19 cellular contexts compared by ENCODE assay signal in genomic region chr1:187433598-187433997, GRCh38.
"Had no signal": no experiment of that assay in that cellular context is flagged by ENCODE, and none has a peak within 500 bp of the region (broad histone marks: within the 10 kb centered on the region; RNA-seq: fewer than 3 reads in every experiment).

No MANE protein-coding gene starts in this region.

- DNase-seq: activated CD4-positive, alpha-beta T cell treated with anti-CD3 and anti-CD28 coated beads, Interleukin-2, amount 50 U/mL, for 48 hours; activated naive CD4-positive, alpha-beta T cell treated with anti-CD3 and anti-CD28 coated beads for 36 hours; activated naive CD8-positive, alpha-beta T cell treated with anti-CD3 and anti-CD28 coated beads, Interleukin-2, amount 50 U/mL, for 24 hours; erythroblast; foreskin keratinocyte; glutamatergic neuron; kidney glomerular epithelial cell; mesenchymal stem cell; stimulated activated CD4-positive, alpha-beta T cell treated with anti-CD3 and anti-CD28 coated beads, Interleukin-4, amount 100 ng/mL, for 24 hours; stimulated activated naive CD4-positive, alpha-beta T cell treated with Interleukin-2 at 50 U/mL for 16 hours; substantia nigra; T-cell; T-helper 9 cell; trophoblast cell had no signal

- H3K4me1 Mint-ChIP-seq: activated naive CD8-positive, alpha-beta T cell treated with anti-CD3 and anti-CD28 coated beads, Interleukin-2, amount 50 U/mL, for 24 hours; activated T-helper 17 cell treated with anti-CD3 and anti-CD28 coated beads, Interleukin-2, amount 50 U/mL, for 72 hours; T-cell had no signal

- H3K36me3 Mint-ChIP-seq: natural killer cell treated with Interleukin-12 subunit alpha and Interleukin-12 subunit beta and Interleukin-15 and Interleukin-18, amount 100 ng/mL, for 72 hours; T-cell had no signal

- H3K27ac ChIP-seq: foreskin keratinocyte, skin epidermis, VCaP had no signal

- H3K27me3 Mint-ChIP-seq: activated naive CD8-positive, alpha-beta T cell treated with anti-CD3 and anti-CD28 coated beads, Interleukin-2, amount 50 U/mL, for 24 hours; activated T-helper 17 cell treated with anti-CD3 and anti-CD28 coated beads, Interleukin-2, amount 50 U/mL, for 72 hours; natural killer cell treated with Interleukin-12 subunit alpha and Interleukin-12 subunit beta and Interleukin-15 and Interleukin-18, amount 100 ng/mL, for 72 hours; T-cell had no signal

- H3K27ac Mint-ChIP-seq: activated naive CD4-positive, alpha-beta T cell treated with anti-CD3 and anti-CD28 coated beads for 36 hours; activated naive CD8-positive, alpha-beta T cell treated with anti-CD3 and anti-CD28 coated beads, Interleukin-2, amount 50 U/mL, for 24 hours; activated T-helper 17 cell treated with anti-CD3 and anti-CD28 coated beads, Interleukin-2, amount 50 U/mL, for 72 hours; natural killer cell treated with Interleukin-12 subunit alpha and Interleukin-12 subunit beta and Interleukin-15 and Interleukin-18, amount 100 ng/mL, for 72 hours; T-cell had no signal

- H3K4me3 ChIP-seq: skin epidermis had no signal

- H3K4me3 Mint-ChIP-seq: activated naive CD4-positive, alpha-beta T cell treated with anti-CD3 and anti-CD28 coated beads for 36 hours; activated naive CD8-positive, alpha-beta T cell treated with anti-CD3 and anti-CD28 coated beads, Interleukin-2, amount 50 U/mL, for 24 hours; activated T-helper 17 cell treated with anti-CD3 and anti-CD28 coated beads, Interleukin-2, amount 50 U/mL, for 72 hours; natural killer cell treated with Interleukin-12 subunit alpha and Interleukin-12 subunit beta and Interleukin-15 and Interleukin-18, amount 100 ng/mL, for 72 hours; T-cell had no signal

- H3K9me3 Mint-ChIP-seq: activated T-helper 17 cell treated with anti-CD3 and anti-CD28 coated beads, Interleukin-2, amount 50 U/mL, for 72 hours had no signal

- H3K4me1 ChIP-seq: foreskin keratinocyte had no signal

- FAIRE-seq: colon had no signal

- H3K27me3 ChIP-seq: foreskin keratinocyte had no signal

- ATAC-seq: activated naive CD8-positive, alpha-beta T cell treated with anti-CD3 and anti-CD28 coated beads, Interleukin-2, amount 50 U/mL, for 24 hours; activated T-helper 17 cell treated with anti-CD3 and anti-CD28 coated beads, Interleukin-2, amount 50 U/mL, for 72 hours; foreskin keratinocyte; natural killer cell treated with Interleukin-12 subunit alpha and Interleukin-12 subunit beta and Interleukin-15 and Interleukin-18, amount 100 ng/mL, for 72 hours; T-cell had no signal
